ENCODE assay signal across 9 cellular contexts in genomic region chr4:112099701-112100289, GRCh38. TPM values are rescaled to one million over a fixed set of nuclear protein-coding genes. Genes with fewer than 3 reads are reported as not detected.
DNase-seq lines count a peak whose midpoint lies in the region; ATAC-seq, FAIRE-seq and TF ChIP-seq lines count a peak whose summit lies in the region.
"Had no signal": no experiment of that assay in that cellular context is flagged by ENCODE, and none has a peak within 500 bp of the region (broad histone marks: within the 10 kb centered on the region; RNA-seq: fewer than 3 reads in every experiment).

No MANE protein-coding gene starts in this region.

- no peaks in the 10 kb centered on the region for H4K20me1 ChIP-seq in IMR-90 (ENCODE audit: insufficient read depth, low read length)

- H3K4me1 ChIP-seq in IMR-90 (ENCODE audit: control insufficient read depth, insufficient read depth, low read length), result no peaks in the 10 kb centered on the region

- H3K4me2 ChIP-seq in IMR-90 (ENCODE audit: low read depth, low read length), result no peak overlapping the region

- H2AK5ac ChIP-seq in IMR-90 (ENCODE audit: low read depth, low read length), result no peak overlapping the region

- H3K9me1 ChIP-seq in IMR-90 (ENCODE audit: insufficient read depth, low read length), result no peaks in the 10 kb centered on the region

- H2BK20ac ChIP-seq in IMR-90 (ENCODE audit: low read depth, low read length), result no peak overlapping the region

- dilution Hi-C loops in IMR-90 (cut with HindIII; ENCODE audit: low sequenced_read_pairs, unreplicated experiment), result no loop called here

- no peak overlapping the region for H3K27ac Mint-ChIP-seq in naive B cell

- CTCF ChIA-PET in IMR-90 (lab: Yijun Ruan, JAX), result interaction anchor here (0.5 to 3.1 kb wide), 9 partner anchors 9 to 505 kb away, joined by 3 to 12 read pairs (median 5); no protein-coding TSS in a partner anchor

- no peak overlapping the region for H3K56ac ChIP-seq in IMR-90 (ENCODE audit: extremely low read depth, insufficient read depth, low read length)

- no peak overlapping the region for H2BK5ac ChIP-seq in IMR-90 (ENCODE audit: low read depth, low read length, poor library complexity, severe bottlenecking)

- H3K4me1 Mint-ChIP-seq in naive B cell, result peaks cover 0 to 3% (median 0%) of the 10 kb centered on the region in 3 donors

- DNase-seq in IMR-90, result peak; percentile 73
- DNase-seq in RPMI7951 (ENCODE audit: low read depth), result peak; percentile 52
- DNase-seq in epithelial cell of esophagus (ENCODE audit: low read depth), result peak; percentile 67
- peak; percentile 28 for DNase-seq in naive B cell
- DNase-seq in OCI-M2 (lab: John Stamatoyannopoulos, UW; ENCODE audit: unreplicated experiment), result no peak
- DNase-seq: activated T-cell treated with anti-CD3 and anti-CD28 coated beads, Interleukin-2, amount 50 U/mL, for 4 hours had no signal

- H3K79me1 ChIP-seq in IMR-90 (ENCODE audit: low read depth in 1 of 2, low read length in 2 of 2), result no peaks in the 10 kb centered on the region

- H3K4me3 Mint-ChIP-seq in naive B cell, result no peak overlapping the region
- H3K4me3 Mint-ChIP-seq: activated T-cell treated with anti-CD3 and anti-CD28 coated beads, Interleukin-2, amount 50 U/mL, for 4 hours had no signal

- no peak overlapping the region for H4K5ac ChIP-seq in IMR-90 (ENCODE audit: low read depth, low read length)

- no peak overlapping the region for H4K91ac ChIP-seq in IMR-90 (ENCODE audit: insufficient read depth, low read depth, low read length)

- no peak overlapping the region for H2AK9ac ChIP-seq in IMR-90 (replicated peaks; ENCODE audit: low read depth, low read length, poor library complexity)

- peaks cover 3% of the 10 kb centered on the region; the same call in 1 of the 2 replicates for H3K27me3 ChIP-seq in IMR-90 (ENCODE audit: control insufficient read depth, insufficient read depth, low read length)

- no peak overlapping the region for H2BK120ac ChIP-seq in IMR-90 (ENCODE audit: low read depth, low read length)

- POLR2A ChIA-PET in IMR-90 (lab: Charles Lee; ENCODE audit: unreplicated experiment), result no interaction called here

- H3K36me3 Mint-ChIP-seq in naive B cell, result no peaks in the 10 kb centered on the region

- no peak overlapping the region for H4K8ac ChIP-seq in IMR-90 (ENCODE audit: low read depth in 2 of 2, low read length in 2 of 2)

- TF ChIP-seq RAD21 in IMR-90 (IDR thresholded peaks at IDR 0.05; ENCODE audit: low read length), result peak; percentile 86

- peak; percentile 87 for TF ChIP-seq CTCF in IMR-90 (conservative IDR thresholded peaks at IDR 0.05; ENCODE audit: low read depth, low read length)
- TF ChIP-seq CTCF in epithelial cell of esophagus (IDR thresholded peaks at IDR 0.05; ENCODE audit: insufficient read depth, low read depth, low read length, missing control alignments), result peak; percentile 50

- H3K4me3 ChIP-seq in IMR-90 (ENCODE audit: insufficient read depth, low read depth, low read length) (no peak overlapping the region), epithelial cell of esophagus (ENCODE audit: low read length) (no peak overlapping the region)

- no TSS peak for BruUV-seq in IMR-90 (replicated peaks; lab: Mats Ljungman, UMichigan)

- no peaks in the 10 kb centered on the region for H3K9me3 Mint-ChIP-seq in naive B cell
- H3K9me3 Mint-ChIP-seq: activated T-cell treated with anti-CD3 and anti-CD28 coated beads, Interleukin-2, amount 50 U/mL, for 4 hours had no signal

- FAIRE-seq in G401.6 (lab: Jason Lieb, UNC), result peak; percentile 96

- H3K36me3 ChIP-seq in IMR-90 (ENCODE audit: control insufficient read depth, insufficient read depth, low read length), result no peaks in the 10 kb centered on the region

- no CpG with 5 or more reads among the region's 5 CpGs for WGBS in IMR-90 (ENCODE audit: extremely low coverage in 2 of 2, insufficient read length in 1 of 2), 2 experiments

- ATAC-seq in GM21528 (IDR thresholded peaks at IDR 0.05; ENCODE audit: low FRiP score, unreplicated experiment) (peak; percentile 60), IMR-90 (ENCODE audit: low read depth) (peak; percentile 95), naive B cell (ENCODE audit: low read depth in 2 of 2) (peak; percentile 64), HG03045 (IDR thresholded peaks at IDR 0.05; ENCODE audit: unreplicated experiment) (no peak)

- H3K9me3 ChIP-seq in IMR-90 (ENCODE audit: control insufficient read depth, insufficient read depth, low read length), result no peaks in the 10 kb centered on the region

- in situ Hi-C loops in IMR-90 (cut with MboI; ENCODE audit: low sequenced_read_pairs), result loop anchor here (5.0 to 10.0 kb wide), 2 partner anchors 133 to 165 kb away; partner anchors contain the start of gene AP1AR

- no peak for TF ChIP-seq POLR2A in IMR-90 (IDR thresholded peaks at IDR 0.05; ENCODE audit: low read depth, low read length)

- peaks cover 0 to 4% (median 0%) of the 10 kb centered on the region in 3 donors for H3K27me3 Mint-ChIP-seq in naive B cell

- no peak overlapping the region for H3K18ac ChIP-seq in IMR-90 (ENCODE audit: low read depth, low read length)

- intact Hi-C loops in IMR-90 (cut with micrococcal nuclease), result loop anchor here (1.0 to 10.0 kb wide), 6 partner anchors 136 to 665 kb away; no protein-coding TSS in a partner anchor

- H3K9ac ChIP-seq in IMR-90 (ENCODE audit: low read depth, low read length), result no peak overlapping the region

- no peak overlapping the region for H3K27ac ChIP-seq in IMR-90 (ENCODE audit: insufficient read depth, low read length)

- no peak overlapping the region for H3K4ac ChIP-seq in IMR-90 (ENCODE audit: low read depth, low read length)

- no peak overlapping the region for H3K14ac ChIP-seq in IMR-90 (replicated peaks; ENCODE audit: low read depth, low read length)

- no peak overlapping the region for H3K23ac ChIP-seq in IMR-90 (ENCODE audit: low read depth, low read length)

- H2AFZ ChIP-seq in IMR-90 (replicated peaks; ENCODE audit: low read length, poor library complexity), result no peak overlapping the region

- no peak overlapping the region for H2BK15ac ChIP-seq in IMR-90 (ENCODE audit: low read depth, low read length)

TF ChIP-seq in IMR-90, 13 proteins besides CTCF, POLR2A, EP300 and RAD21:
- peak; percentile 71 for TF ChIP-seq SMC3 (IDR thresholded peaks at IDR 0.05; ENCODE audit: low read depth, low read length)
- TF ChIP-seq MXI1 (IDR thresholded peaks at IDR 0.05; ENCODE audit: borderline replicate concordance, low read depth, low read length), result no peak
TF ChIP-seq in IMR-90: peak in this region for 1.

RNA-seq across cellular contexts. Expression of gene FAM241A, which starts 45.5 kb away (rescaled TPM):
- total RNA-seq in IMR-90 (2012; rRNA removed), result under 0.01 and 0.28 TPM in 2 replicates
- polyA plus RNA-seq in IMR-90 (2012; rRNA removed) (0.19 and 0.24 TPM in 2 replicates), naive B cell (ENCODE audit: low read depth in 6 of 6) (1 to 10 TPM; 1.0 to 1.7 (median 1.4) TPM)
- polyA plus RNA-seq in IMR-90 (2012; cell fraction: cytosol; rRNA removed), result 0.12 and 0.45 TPM in 2 replicates
- 0.04 and 0.14 TPM in 2 replicates for polyA plus RNA-seq in IMR-90 (2012; cell fraction: nucleus; rRNA removed; ENCODE audit: low replicate concordance)
- total RNA-seq in RPMI7951 (2014; rRNA removed; shearing (Covaris generic)), result 3.0 and 4.4 TPM in 2 replicates
